20 cellular contexts compared by ENCODE assay signal in genomic region chr11:68135161-68135560, GRCh38.
"Had no signal": no experiment of that assay in that cellular context is flagged by ENCODE, and none has a peak within 500 bp of the region (broad histone marks: within the 10 kb centered on the region; RNA-seq: fewer than 3 reads in every experiment).

No MANE protein-coding gene starts in this region.

- H3K36me3 Mint-ChIP-seq: IgD-negative memory B cell had no signal

- H3K4me3 Mint-ChIP-seq: IgD-negative memory B cell had no signal

- H3K4me3 ChIP-seq: K562 had no signal

- H3K9me3 ChIP-seq: SK-N-SH had no signal

- H3K27ac Mint-ChIP-seq: IgD-negative memory B cell had no signal

- ATAC-seq: K562 had no signal

- H3K27ac ChIP-seq: HL-60, KMS-11, RWPE1 had no signal

- H3K4me1 Mint-ChIP-seq: IgD-negative memory B cell had no signal

- DNase-seq: Kasumi-1, NCI-H1092, NCI-H1105 treated with DMSO at 0.1 percent for 48 hours, NCI-H1417 treated with DMSO at 0.1 percent for 48 hours, NCI-H146, NCI-H1694 treated with DMSO at 0.1 percent for 48 hours, NCI-H1930, NCI-H2081, NCI-H2107, NCI-H2227 treated with DMSO at 0.1 percent for 48 hours, NCI-H524, NCI-H69, NCI-H774, SHP77, SK-N-SH had no signal
